15 cellular contexts compared by ENCODE assay signal in genomic region chr10:95334793-95335120, GRCh38. TPM values are rescaled to one million over a fixed set of nuclear protein-coding genes. Genes with fewer than 3 reads are reported as not detected.
DNase-seq lines count a peak whose midpoint lies in the region; ATAC-seq and TF ChIP-seq lines count a peak whose summit lies in the region.
"Had no signal": no experiment of that assay in that cellular context is flagged by ENCODE, and none has a peak within 500 bp of the region (broad histone marks: within the 10 kb centered on the region; RNA-seq: fewer than 3 reads in every experiment).

No MANE protein-coding gene starts in this region.

- no peaks in the 10 kb centered on the region for H3K79me1 ChIP-seq in trophoblast cell (ENCODE audit: low read length)

- H3K9me3 ChIP-seq in heart right ventricle (no peaks in the 10 kb centered on the region), trophoblast cell (ENCODE audit: insufficient read depth, low read depth, low read length) (peaks cover 2% of the 10 kb centered on the region), vagina (no peaks in the 10 kb centered on the region)
- H3K9me3 ChIP-seq: adrenal gland had no signal

- H3K4me1 ChIP-seq in heart right ventricle (peaks cover 19 to 82% (median 53%) of the 10 kb centered on the region in 9 donors), trophoblast cell (ENCODE audit: control insufficient read depth in 1 of 2, insufficient read depth in 2 of 2, low read length in 2 of 2) (peaks cover 0 to 2% of the 10 kb centered on the region in 2 experiments), vagina (peaks cover 18% of the 10 kb centered on the region)
- H3K4me1 ChIP-seq: adrenal gland had no signal

- no peak overlapping the region for H3K18ac ChIP-seq in trophoblast cell (ENCODE audit: low read length)

- H2AFZ ChIP-seq in trophoblast cell (ENCODE audit: insufficient read depth, low read length, poor library complexity): peak overlapping the region; percentile 8

- ATAC-seq in heart right ventricle: peak in 3 of 8 donors; percentile 3 to 35 (median 16)

- DNase-seq in heart right ventricle (no peak), cardiac septum (ENCODE audit: low spot score) (no peak), fibroblast of villous mesenchyme (ENCODE audit: low read depth) (peak; percentile 35), trophoblast cell (no peak), vagina (ENCODE audit: extremely low spot score in 2 of 2) (no peak), NCI-H446 treated with DMSO at 0.1 percent for 48 hours (lab: John Stamatoyannopoulos, UW) (no peak), foreskin melanocyte (no peak), NOMO-1 treated with dmso at 0.1 percent for 144 hours (lab: John Stamatoyannopoulos, UW; ENCODE audit: unreplicated experiment) (no peak)
- DNase-seq: activated CD4-positive, alpha-beta T cell treated with anti-CD3 and anti-CD28 coated beads for 1 hour; activated T-cell treated with anti-CD3 and anti-CD28 coated beads, Interleukin-2, amount 50 U/mL, for 1 hour; hippocampal formation; Kasumi-1; NCI-H2107; T-helper 1 cell had no signal

- no peak for TF ChIP-seq POLR2A in vagina (IDR thresholded peaks at IDR 0.05)

- H4K8ac ChIP-seq in trophoblast cell (ENCODE audit: low read depth, low read length): no peak overlapping the region

- intact Hi-C loops in heart right ventricle (cut with DNase I): loop anchor here in 1 of 10 donors (5.0 kb wide), 1 partner anchor 47 kb away; no protein-coding TSS in a partner anchor
- intact Hi-C loops in cardiac septum (cut with DNase I): loop anchor here (5.0 kb wide), 1 partner anchor 57 kb away; no protein-coding TSS in a partner anchor
- intact Hi-C loops in vagina (cut with DNase I): no loop called here

- H3K27me3 ChIP-seq in heart right ventricle (no peaks in the 10 kb centered on the region), trophoblast cell (ENCODE audit: insufficient read depth, low read length) (no peaks in the 10 kb centered on the region), vagina (no peaks in the 10 kb centered on the region)
- H3K27me3 ChIP-seq: adrenal gland had no signal

- peak overlapping the region in 1 of 10 donors; percentile 4 for H3K4me3 ChIP-seq in heart right ventricle
- H3K4me3 ChIP-seq in fibroblast of villous mesenchyme (ENCODE audit: low read depth, low read length): no peak overlapping the region
- no peak overlapping the region for H3K4me3 ChIP-seq in trophoblast cell (ENCODE audit: low read depth, low read length)
- no peak overlapping the region for H3K4me3 ChIP-seq in vagina
- H3K4me3 ChIP-seq: adrenal gland had no signal

- no peak overlapping the region for H2BK12ac ChIP-seq in trophoblast cell (ENCODE audit: low read length)

- H4K12ac ChIP-seq in trophoblast cell (ENCODE audit: low read depth, low read length): no peak overlapping the region

- H3K9ac ChIP-seq in trophoblast cell (ENCODE audit: low read length): no peak overlapping the region

- H2BK5ac ChIP-seq in trophoblast cell (ENCODE audit: low read depth, low read length, poor library complexity): no peak overlapping the region

- H2BK120ac ChIP-seq in trophoblast cell (ENCODE audit: insufficient read depth, low read length, poor library complexity): no peak overlapping the region

- H3K4ac ChIP-seq in trophoblast cell (ENCODE audit: low read depth, low read length): no peak overlapping the region

- no peak overlapping the region for H3K14ac ChIP-seq in trophoblast cell (ENCODE audit: low read length)

- no peaks in the 10 kb centered on the region for H3K79me2 ChIP-seq in trophoblast cell (ENCODE audit: control insufficient read depth, insufficient read depth, low read length, poor library complexity)

- H2AK5ac ChIP-seq in trophoblast cell (ENCODE audit: low read length): no peak overlapping the region

- H3K4me2 ChIP-seq in trophoblast cell (ENCODE audit: low read length): no peak overlapping the region

- H3K23ac ChIP-seq in trophoblast cell (ENCODE audit: low read length): no peak overlapping the region

- H3K36me3 ChIP-seq in heart right ventricle (peaks cover 0 to 85% (median 18%) of the 10 kb centered on the region in 9 donors), trophoblast cell (ENCODE audit: control insufficient read depth in 1 of 2, insufficient read depth in 2 of 2, low read length in 2 of 2) (no peaks in the 10 kb centered on the region), vagina (no peaks in the 10 kb centered on the region)

- H3K27ac ChIP-seq in heart right ventricle (peak overlapping the region; percentile 83 to 96 (median 91)), trophoblast cell (ENCODE audit: low read depth, low read length) (no peak overlapping the region), vagina (peak overlapping the region; percentile 76)

- no peak overlapping the region for H4K91ac ChIP-seq in trophoblast cell (ENCODE audit: low read depth, low read length)

- 46 to 58% methylated on average over 3 of the region's 3 CpGs for WGBS in heart right ventricle, 2 donors
- no CpG with 5 or more reads among the region's 3 CpGs for WGBS in trophoblast cell (ENCODE audit: extremely low coverage, insufficient coverage, insufficient read length)

- TF ChIP-seq CTCF in heart right ventricle (IDR thresholded peaks at IDR 0.05): no peak
- TF ChIP-seq CTCF in fibroblast of villous mesenchyme (IDR thresholded peaks at IDR 0.05; ENCODE audit: insufficient read depth, low read depth, low read length): no peak
- TF ChIP-seq CTCF in vagina (IDR thresholded peaks at IDR 0.05): no peak

RNA-seq across cellular contexts. Expression of gene PDLIM1, which starts 44.0 kb away (rescaled TPM):
- total RNA-seq in heart right ventricle (100 to 1,000 TPM; 201 to 467 (median 347) TPM), cardiac septum (334 TPM), fibroblast of villous mesenchyme (65.7 and 75.6 TPM in 2 replicates), vagina (181 TPM)
- polyA plus RNA-seq in heart right ventricle: 100 to 1,000 TPM; 152 to 247 TPM
- polyA plus RNA-seq in trophoblast cell (2013): 338 and 355 TPM in 2 replicates
